10 cellular contexts compared by ENCODE assay signal in genomic region chr21:34795152-34796141, GRCh38.
DNase-seq lines count a peak whose midpoint lies in the region; ATAC-seq and TF ChIP-seq lines count a peak whose summit lies in the region.
"Had no signal": no experiment of that assay in that cellular context is flagged by ENCODE, and none has a peak within 500 bp of the region (broad histone marks: within the 10 kb centered on the region; RNA-seq: fewer than 3 reads in every experiment).

No MANE protein-coding gene starts in this region.

- H3K27me3 Mint-ChIP-seq in CD8-positive, alpha-beta T cell (ENCODE audit: low read depth), result no peaks in the 10 kb centered on the region

- no peak for DNase-seq in CD8-positive, alpha-beta T cell
- DNase-seq in NCI-H526 (lab: John Stamatoyannopoulos, UW) (peak; percentile 59 to 66), esophagus muscularis mucosa (ENCODE audit: extremely low spot score) (no peak), osteoblast (ENCODE audit: insufficient read length, low spot score, missing footprints) (peak; percentile 89), midbrain (lab: John Stamatoyannopoulos, UW) (no peak), NOMO-1 treated with dmso at 0.1 percent for 144 hours (lab: John Stamatoyannopoulos, UW; ENCODE audit: unreplicated experiment) (no peak)
- DNase-seq: heart right ventricle, T1000 had no signal

- no peak overlapping the region for H3K4me3 ChIP-seq in CD8-positive, alpha-beta T cell (ENCODE audit: low read depth, low read length)
- H3K4me3 ChIP-seq in esophagus muscularis mucosa, result no peak overlapping the region
- H3K4me3 ChIP-seq in osteoblast (ENCODE audit: insufficient read depth, low read length), result no peak overlapping the region
- H3K4me3 ChIP-seq: heart right ventricle had no signal

- H3K4me2 ChIP-seq in osteoblast (ENCODE audit: insufficient read depth, low read length), result no peak overlapping the region

- H3K9me3 ChIP-seq in CD8-positive, alpha-beta T cell (ENCODE audit: low read length), result no peaks in the 10 kb centered on the region
- no peaks in the 10 kb centered on the region for H3K9me3 ChIP-seq in esophagus muscularis mucosa
- H3K9me3 ChIP-seq in osteoblast (ENCODE audit: low read depth, low read length), result no peaks in the 10 kb centered on the region
- H3K9me3 ChIP-seq: heart right ventricle had no signal

- no peak overlapping the region for H3K4me3 Mint-ChIP-seq in CD8-positive, alpha-beta T cell

- H3K27ac Mint-ChIP-seq in CD8-positive, alpha-beta T cell, result peak overlapping the region; percentile 71

- TF ChIP-seq EP300 in esophagus muscularis mucosa (IDR thresholded peaks at IDR 0.05), result no peak

- no peak for TF ChIP-seq CTCF in CD8-positive, alpha-beta T cell (IDR thresholded peaks at IDR 0.05)
- peak in 1 of 3 experiments; percentile 13 for TF ChIP-seq CTCF in esophagus muscularis mucosa (IDR thresholded peaks at IDR 0.05)
- TF ChIP-seq CTCF in osteoblast (IDR thresholded peaks at IDR 0.05; ENCODE audit: extremely low read depth, low read depth, low read length), result no peak

- H3K36me3 ChIP-seq in CD8-positive, alpha-beta T cell (ENCODE audit: insufficient read depth, low read length), result peaks cover 31% of the 10 kb centered on the region
- H3K36me3 ChIP-seq in esophagus muscularis mucosa, result peaks cover 0 to 19% (median 3%) of the 10 kb centered on the region in 4 donors
- H3K36me3 ChIP-seq in osteoblast (ENCODE audit: insufficient read depth, low read length), result peaks cover 94% of the 10 kb centered on the region

- H3K4me1 ChIP-seq in CD8-positive, alpha-beta T cell (ENCODE audit: insufficient read depth, low read length), result no peaks in the 10 kb centered on the region
- H3K4me1 ChIP-seq in esophagus muscularis mucosa (peaks cover 0 to 27% (median 25%) of the 10 kb centered on the region in 4 donors), osteoblast (ENCODE audit: insufficient read depth, low read length) (peaks cover 33% of the 10 kb centered on the region)

- peaks cover 46% of the 10 kb centered on the region for H3K79me2 ChIP-seq in osteoblast (ENCODE audit: insufficient read depth, low read length)

- no peaks in the 10 kb centered on the region for H3K4me1 Mint-ChIP-seq in CD8-positive, alpha-beta T cell (ENCODE audit: low read depth)

- intact Hi-C loops in CD8-positive, alpha-beta T cell (cut with DNase I, micrococcal nuclease), result no loop called here
- intact Hi-C loops in esophagus muscularis mucosa (cut with DNase I), result no loop called here

- H3K27ac ChIP-seq in CD8-positive, alpha-beta T cell (ENCODE audit: low read depth, low read length), result no peak overlapping the region
- H3K27ac ChIP-seq in esophagus muscularis mucosa (replicated peaks in 1 of 4), result peak overlapping the region; percentile 6 to 70 (median 46)
- H3K27ac ChIP-seq in osteoblast (ENCODE audit: low read depth, low read length), result peak overlapping the region; percentile 85

- CTCF ChIA-PET in CD8-positive, alpha-beta T cell (lab: Charles Lee), result interaction anchor here (1.2 kb wide), 2 partner anchors 50 to 104 kb away, joined by 3 read pairs; no protein-coding TSS in a partner anchor

- POLR2A ChIA-PET in CD8-positive, alpha-beta T cell (lab: Charles Lee), result no interaction called here

- no peak for TF ChIP-seq POLR2A in esophagus muscularis mucosa (IDR thresholded peaks at IDR 0.05; ENCODE audit: low read depth)

- peaks cover 85% of the 10 kb centered on the region for H3K36me3 Mint-ChIP-seq in CD8-positive, alpha-beta T cell

- no peak for ATAC-seq in CD8-positive, alpha-beta T cell
- ATAC-seq in HG03045 (IDR thresholded peaks at IDR 0.05; ENCODE audit: unreplicated experiment), result no peak
- no peak for ATAC-seq in HG02798 (IDR thresholded peaks at IDR 0.05; ENCODE audit: poor library complexity, unreplicated experiment)

- H3K9me3 Mint-ChIP-seq in CD8-positive, alpha-beta T cell, result no peaks in the 10 kb centered on the region

- H2AFZ ChIP-seq in osteoblast (ENCODE audit: low read length), result no peak overlapping the region

- no peaks in the 10 kb centered on the region for H3K27me3 ChIP-seq in CD8-positive, alpha-beta T cell (ENCODE audit: insufficient read depth, low read length)
- H3K27me3 ChIP-seq in esophagus muscularis mucosa (no peaks in the 10 kb centered on the region), osteoblast (ENCODE audit: insufficient read depth, low read length) (no peaks in the 10 kb centered on the region)

- WGBS in esophagus muscularis mucosa, result 36% methylated on average over 11 of the region's 12 CpGs

- peaks cover 18% of the 10 kb centered on the region for H4K20me1 ChIP-seq in osteoblast (ENCODE audit: insufficient read depth, low read length)

Comparison
In these comparisons a context has a peak if more than half of its experiments do, and no peak if none do; other contexts are left out.
1. DNase-seq: peak in NCI-H526 (2 of 2) and osteoblast (single experiment); none in CD8-positive, alpha-beta T cell (0 of 7), esophagus muscularis mucosa (single experiment), midbrain (single experiment) and NOMO-1 treated with dmso at 0.1 percent for 144 hours (single experiment).